9 cellular contexts compared by ENCODE assay signal in the genomic region with DNA sequence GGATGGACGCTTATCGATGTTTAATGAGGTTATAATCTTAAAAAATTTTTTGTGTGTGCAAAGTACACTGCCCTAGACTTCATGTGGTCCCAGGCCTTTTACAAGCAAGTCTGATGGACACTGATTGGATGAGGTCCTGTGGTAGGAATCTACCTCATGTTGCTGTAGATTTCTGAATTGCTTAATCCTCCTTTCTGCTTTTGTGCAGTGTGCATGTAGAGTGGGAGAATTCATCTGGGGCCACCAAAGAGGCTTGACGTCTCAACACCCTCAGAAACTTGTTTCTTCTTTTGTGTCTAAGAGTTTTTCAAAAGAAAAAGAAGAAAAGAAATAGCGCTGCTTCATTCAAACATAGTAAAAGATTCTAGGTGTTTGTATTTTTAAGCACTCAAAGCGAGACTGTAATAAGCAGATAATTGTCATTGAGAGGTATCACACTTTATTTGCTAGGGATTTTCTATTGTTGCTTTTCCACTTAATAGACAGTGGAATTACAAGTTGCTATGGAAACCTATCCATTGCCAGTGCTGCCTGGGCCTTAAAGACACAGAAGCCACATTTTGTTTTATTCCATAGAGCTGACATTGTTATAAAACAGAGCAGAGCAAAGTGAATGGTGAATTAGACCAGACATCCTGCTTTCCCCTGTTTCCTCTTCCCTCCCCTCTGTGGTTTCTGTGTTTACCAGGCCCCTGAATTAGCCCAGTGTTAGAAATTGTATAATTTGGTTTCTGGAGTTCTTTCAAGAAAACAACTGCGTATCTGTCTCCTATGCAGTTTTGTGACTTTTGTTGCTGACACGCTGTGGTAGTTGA. TPM values are rescaled to one million over a fixed set of nuclear protein-coding genes. Genes with fewer than 3 reads are reported as not detected.
DNase-seq lines count a peak whose midpoint lies in the region; ATAC-seq and TF ChIP-seq lines count a peak whose summit lies in the region.
"Had no signal": no experiment of that assay in that cellular context is flagged by ENCODE, and none has a peak within 500 bp of the region (broad histone marks: within the 10 kb centered on the region; RNA-seq: fewer than 3 reads in every experiment).

No MANE protein-coding gene starts in this region.

- no peak for TF ChIP-seq POLR2A in sigmoid colon (IDR thresholded peaks at IDR 0.05)

- H3K9me3 ChIP-seq in PC-3 (ENCODE audit: low read length) (no peaks in the 10 kb centered on the region), sigmoid colon (no peaks in the 10 kb centered on the region), MG63 (no peaks in the 10 kb centered on the region)

- no peaks in the 10 kb centered on the region for H3K27me3 ChIP-seq in PC-3 (ENCODE audit: low read length)
- no peaks in the 10 kb centered on the region for H3K27me3 ChIP-seq in sigmoid colon
- no peaks in the 10 kb centered on the region for H3K27me3 ChIP-seq in MG63

- no peak overlapping the region for H3K4me2 ChIP-seq in PC-3 (ENCODE audit: low read length)

- in situ Hi-C loops in KBM-7 (cut with MboI; ENCODE audit: low pct_unique_long_range_greater_than_20kb, low sequenced_read_pairs) = no loop called here

- no peaks in the 10 kb centered on the region for H3K4me1 ChIP-seq in PC-3 (ENCODE audit: insufficient read depth, low read length)
- H3K4me1 ChIP-seq in sigmoid colon = peaks cover 0 to 44% (median 41%) of the 10 kb centered on the region in 4 donors

- TF ChIP-seq CTCF in PC-3 (conservative IDR thresholded peaks at IDR 0.05; ENCODE audit: low read depth, low read length) (no peak), sigmoid colon (IDR thresholded peaks at IDR 0.05) (no peak)

- H3F3A ChIP-seq in PC-3 (ENCODE audit: low read length, unreplicated experiment) = no peaks in the 10 kb centered on the region

- no peak overlapping the region for H3K9ac ChIP-seq in PC-3 (ENCODE audit: low read length)

- H3K4me3 ChIP-seq in PC-3 (ENCODE audit: low read length) (no peak overlapping the region), sigmoid colon (no peak overlapping the region), MG63 (no peak overlapping the region)

- intact Hi-C loops in PC-3 (cut with micrococcal nuclease) = loop anchor here (1.0 to 10.0 kb wide), 3 partner anchors 305 to 603 kb away; a partner anchor contains a TSS
- intact Hi-C loops in sigmoid colon (cut with DNase I) = no loop called here

- 75 to 88% methylated on average over 7 of the region's 7 CpGs for WGBS in sigmoid colon, 2 donors

- CTCF ChIA-PET in PC-3 (lab: Charles Lee) = no interaction called here

- no peaks in the 10 kb centered on the region for H3K9me2 ChIP-seq in PC-3 (replicated peaks; ENCODE audit: low read length)

- H3K79me2 ChIP-seq in PC-3 (ENCODE audit: low read length) = no peaks in the 10 kb centered on the region

- POLR2A ChIA-PET in PC-3 (lab: Charles Lee; ENCODE audit: unreplicated experiment) = no interaction called here

- no TSS peak for BruUV-seq in PC-3 (replicated peaks; lab: Mats Ljungman, UMichigan)

- DNase-seq in KBM-7 (peak; percentile 82), PC-3 (no peak), glomerular endothelial cell (ENCODE audit: extremely low read depth, low read depth, low spot score) (peak; percentile 31), sigmoid colon (no peak), MG63 (no peak), retina (no peak)
- no peak for DNase-seq in stimulated activated CD4-positive, alpha-beta T cell treated with anti-CD3 and anti-CD28 coated beads, Interleukin-4, amount 100 ng/mL, for 24 hours
- DNase-seq: SW 1271 had no signal

- no peak overlapping the region for H2AFZ ChIP-seq in PC-3 (ENCODE audit: low read length)

- no peaks in the 10 kb centered on the region for H4K20me1 ChIP-seq in PC-3 (ENCODE audit: low read length)

- no peaks in the 10 kb centered on the region for H3K36me3 ChIP-seq in PC-3 (ENCODE audit: low read depth, low read length)
- H3K36me3 ChIP-seq in sigmoid colon = no peaks in the 10 kb centered on the region
- no peaks in the 10 kb centered on the region for H3K36me3 ChIP-seq in MG63

- peak in 1 of 4 donors; percentile 22 for TF ChIP-seq EP300 in sigmoid colon (IDR thresholded peaks at IDR 0.05)

- ATAC-seq in PC-3 = peak; percentile 23; the same call in 1 of the 2 replicates

- H3K27ac ChIP-seq in PC-3 (ENCODE audit: low read length) = no peak overlapping the region
- H3K27ac ChIP-seq in sigmoid colon = peak overlapping the region; percentile 27 to 75 (median 66)
- H3K27ac ChIP-seq: epithelial cell of prostate had no signal

RNA-seq across cellular contexts. Expression of a gene that starts 46.4 kb away (rescaled TPM):
- 24.7 and 24.8 TPM in 2 replicates for total RNA-seq in PC-3 (2014; rRNA removed)
- total RNA-seq in glomerular endothelial cell = 13.0 and 18.8 TPM in 2 replicates
- total RNA-seq in sigmoid colon = 10 to 100 TPM; 43.8 to 63.7 (median 52.8) TPM
- polyA plus RNA-seq in sigmoid colon = 10 to 100 TPM in 2 of 3 donors, 1 to 10 TPM in 1; 7.7 to 15.0 (median 10.6) TPM
- total RNA-seq in MG63 (2014; rRNA removed; shearing (Covaris generic); ENCODE audit: low replicate concordance) = 5.9 and 9.7 TPM in 2 replicates

Comparison
In these comparisons a context has a peak if more than half of its experiments do, and no peak if none do; other contexts are left out.
1. DNase-seq: peak in KBM-7 (single experiment) and glomerular endothelial cell (single experiment); none in PC-3 (single experiment), sigmoid colon (single experiment), MG63 (single experiment), stimulated activated CD4-positive, alpha-beta T cell treated with anti-CD3 and anti-CD28 coated beads, Interleukin-4, amount 100 ng/mL, for 24 hours (single experiment) and retina (single experiment).